8 cellular contexts compared by ENCODE assay signal in the genomic region with DNA sequence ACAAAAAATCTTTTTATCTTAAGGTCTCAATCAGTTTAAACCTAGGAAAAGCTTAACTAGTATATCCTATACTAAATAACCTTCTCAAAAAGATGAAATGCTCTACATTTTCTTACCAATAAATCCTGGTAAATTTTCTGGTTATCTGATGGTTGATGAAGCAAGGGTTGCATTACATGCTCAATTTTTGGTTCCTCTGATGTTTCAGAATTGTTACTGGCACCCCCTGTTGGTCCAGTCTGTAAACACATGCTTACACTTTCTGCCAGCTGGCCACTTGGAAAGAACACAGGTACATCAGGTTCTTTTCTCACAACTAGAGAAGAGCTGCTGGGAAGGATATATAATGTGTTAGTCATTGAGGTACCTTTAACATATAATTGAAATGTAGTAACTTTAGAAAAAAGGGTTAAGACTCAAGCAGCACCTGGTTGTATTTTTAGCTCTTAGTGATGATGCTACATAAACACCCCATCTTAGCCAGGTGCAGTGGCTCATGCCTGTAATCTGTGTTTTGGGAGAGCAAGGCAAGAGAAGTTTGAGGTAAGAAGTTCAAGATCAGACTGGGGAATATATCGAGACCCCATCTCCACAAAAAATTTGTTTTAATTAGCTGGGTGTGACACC. TPM values are rescaled to one million over a fixed set of nuclear protein-coding genes. Genes with fewer than 3 reads are reported as not detected.
DNase-seq lines count a peak whose midpoint lies in the region; ATAC-seq and TF ChIP-seq lines count a peak whose summit lies in the region.

No MANE protein-coding gene starts in this region.

- peak; percentile 5 for DNase-seq in activated CD4-positive, CD25-positive, alpha-beta regulatory T cell treated with anti-CD3 and anti-CD28 coated beads, Interleukin-2, amount 50 U/mL, for 16 hours (ENCODE audit: low read depth, low spot score)
- DNase-seq in HPDE6-E6E7 (ENCODE audit: extremely low spot score) (peak; percentile 32), RWPE2 (ENCODE audit: low spot score) (no peak), brain microvascular endothelial cell (peak; percentile 49), left lobe of liver (ENCODE audit: low spot score) (peak; percentile 50), thoracic aorta (ENCODE audit: low spot score) (no peak)

- H3K27me3 ChIP-seq in RWPE2 (ENCODE audit: insufficient read depth, poor library complexity, severe bottlenecking), result no peaks in the 10 kb centered on the region
- no peaks in the 10 kb centered on the region for H3K27me3 ChIP-seq in brain microvascular endothelial cell (replicated peaks)
- no peaks in the 10 kb centered on the region for H3K27me3 ChIP-seq in thoracic aorta (replicated peaks; ENCODE audit: insufficient read depth)

- H3K9me3 ChIP-seq in RWPE2 (ENCODE audit: severe bottlenecking) (no peaks in the 10 kb centered on the region), thoracic aorta (no peaks in the 10 kb centered on the region)

- TF ChIP-seq CTCF in RWPE2 (IDR thresholded peaks at IDR 0.05; ENCODE audit: poor library complexity, severe bottlenecking) (peak; percentile 66), brain microvascular endothelial cell (IDR thresholded peaks at IDR 0.05; ENCODE audit: low read depth, low read length, missing control alignments) (peak; percentile 78), thoracic aorta (IDR thresholded peaks at IDR 0.05) (peak; percentile 50)

- H3K27ac ChIP-seq in RWPE2 (ENCODE audit: poor library complexity, severe bottlenecking), result no peak overlapping the region
- no peak overlapping the region for H3K27ac ChIP-seq in brain microvascular endothelial cell
- H3K27ac ChIP-seq in thoracic aorta, result no peak overlapping the region

- ATAC-seq in activated CD4-positive, CD25-positive, alpha-beta regulatory T cell treated with anti-CD3 and anti-CD28 coated beads, Interleukin-2, amount 50 U/mL, for 24 hours, result no peak
- ATAC-seq in RWPE2 (ENCODE audit: low read depth) (no peak), left lobe of liver (peak; percentile 88), thoracic aorta (ENCODE audit: insufficient number of reproducible peaks, low FRiP score, low read depth) (no peak), HG02642 (IDR thresholded peaks at IDR 0.05; ENCODE audit: poor library complexity, unreplicated experiment) (no peak)

- in situ Hi-C loops in brain microvascular endothelial cell (cut with HindIII; ENCODE audit: low pct_ligation_motif_present, low sequenced_read_pairs), result no loop called here

- H3K36me3 ChIP-seq in RWPE2 (ENCODE audit: low read depth), result peaks cover 79% of the 10 kb centered on the region
- peaks cover 5% of the 10 kb centered on the region for H3K36me3 ChIP-seq in brain microvascular endothelial cell (replicated peaks)
- H3K36me3 ChIP-seq in thoracic aorta, result no peaks in the 10 kb centered on the region

- no peaks in the 10 kb centered on the region for H3K4me1 ChIP-seq in RWPE2 (ENCODE audit: insufficient read depth, poor library complexity, severe bottlenecking)
- no peaks in the 10 kb centered on the region for H3K4me1 ChIP-seq in thoracic aorta (ENCODE audit: control insufficient read depth in 1 of 2, low read depth in 2 of 2)

- no peak overlapping the region for H3K4me3 ChIP-seq in RWPE2 (ENCODE audit: severe bottlenecking)
- no peak overlapping the region for H3K4me3 ChIP-seq in brain microvascular endothelial cell (ENCODE audit: low read depth, low read length)
- H3K4me3 ChIP-seq in thoracic aorta, result no peak overlapping the region

RNA-seq across cellular contexts. Expression of a gene that starts 30.9 kb away (rescaled TPM):
- 1.9 TPM for total RNA-seq in left lobe of liver
- 1 to 10 TPM; 2.4 to 3.0 TPM for total RNA-seq in thoracic aorta

RNA-seq across cellular contexts. Expression of a gene that starts 51.0 kb away (rescaled TPM):
- total RNA-seq in left lobe of liver, result 0.33 TPM
- total RNA-seq in thoracic aorta, result 1 to 10 TPM; 1.1 to 2.2 TPM

Comparison
In these comparisons a context has a peak if more than half of its experiments do, and no peak if none do; other contexts are left out.
1. DNase-seq: peak in activated CD4-positive, CD25-positive, alpha-beta regulatory T cell treated with anti-CD3 and anti-CD28 coated beads, Interleukin-2, amount 50 U/mL, for 16 hours (single experiment), HPDE6-E6E7 (single experiment), brain microvascular endothelial cell (single experiment) and left lobe of liver (single experiment); none in RWPE2 (single experiment) and thoracic aorta (single experiment).
2. Peak in every context shown above with its lines, with median percentiles within 50 percentile points of each other: CTCF ChIP-seq.